Comparison of ENCODE assay signal across 13 cellular contexts in the genomic region with DNA sequence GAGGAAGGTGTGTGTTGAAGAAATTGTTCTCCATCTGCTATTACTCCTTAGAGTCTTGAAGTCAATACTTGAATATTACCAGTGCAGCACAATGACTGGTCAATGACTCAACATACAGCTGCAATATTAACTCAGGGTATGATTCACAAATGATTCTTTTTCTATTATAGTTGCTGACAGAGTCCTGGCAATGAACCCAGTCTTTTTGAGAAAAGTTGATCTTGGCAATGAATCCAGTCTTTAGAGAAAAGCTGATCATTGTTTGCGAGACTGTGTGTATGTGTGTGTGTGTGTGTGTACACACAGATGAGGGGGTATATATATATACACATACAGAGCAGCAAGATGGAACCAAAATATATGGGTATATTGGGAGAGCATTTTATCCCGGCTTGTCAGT.
DNase-seq lines count a peak whose midpoint lies in the region; ATAC-seq and TF ChIP-seq lines count a peak whose summit lies in the region.
"Had no signal": no experiment of that assay in that cellular context is flagged by ENCODE, and none has a peak within 500 bp of the region (broad histone marks: within the 10 kb centered on the region; RNA-seq: fewer than 3 reads in every experiment).

No MANE protein-coding gene starts in this region.

- H3K4me3 ChIP-seq in epithelial cell of esophagus (ENCODE audit: low read length) = no peak overlapping the region
- H3K4me3 ChIP-seq: vagina had no signal

- POLR2A ChIA-PET in activated CD4-positive, alpha-beta T cell treated with anti-CD3 and anti-CD28 coated beads for 36 hours (lab: Charles Lee) = no interaction called here

- H3K36me3 Mint-ChIP-seq in nephron (ENCODE audit: low read depth) (peaks cover 7% of the 10 kb centered on the region), progenitor cell of endocrine pancreas (ENCODE audit: insufficient read depth) (no peaks in the 10 kb centered on the region)
- H3K36me3 Mint-ChIP-seq in activated naive CD8-positive, alpha-beta T cell treated with anti-CD3 and anti-CD28 coated beads, Interleukin-2, amount 50 U/mL, for 24 hours (ENCODE audit: low read depth) = no peaks in the 10 kb centered on the region
- no peaks in the 10 kb centered on the region for H3K36me3 Mint-ChIP-seq in activated CD4-positive, alpha-beta T cell treated with anti-CD3 and anti-CD28 coated beads for 36 hours (ENCODE audit: low read depth)

- H3K9me3 Mint-ChIP-seq in nephron (no peaks in the 10 kb centered on the region), progenitor cell of endocrine pancreas (ENCODE audit: low read depth) (no peaks in the 10 kb centered on the region)
- peaks cover 19% of the 10 kb centered on the region for H3K9me3 Mint-ChIP-seq in activated naive CD8-positive, alpha-beta T cell treated with anti-CD3 and anti-CD28 coated beads, Interleukin-2, amount 50 U/mL, for 24 hours
- H3K9me3 Mint-ChIP-seq in activated CD4-positive, alpha-beta T cell treated with anti-CD3 and anti-CD28 coated beads for 36 hours (ENCODE audit: low read depth) = peaks cover 2% of the 10 kb centered on the region

- H3K4me3 Mint-ChIP-seq in nephron (no peak overlapping the region), progenitor cell of endocrine pancreas (ENCODE audit: low read depth) (no peak overlapping the region)
- H3K4me3 Mint-ChIP-seq in activated naive CD8-positive, alpha-beta T cell treated with anti-CD3 and anti-CD28 coated beads, Interleukin-2, amount 50 U/mL, for 24 hours = no peak overlapping the region
- no peak overlapping the region for H3K4me3 Mint-ChIP-seq in activated CD4-positive, alpha-beta T cell treated with anti-CD3 and anti-CD28 coated beads for 36 hours

- H3K27ac Mint-ChIP-seq in nephron (peak overlapping the region; percentile 53 to 63 (median 55)), progenitor cell of endocrine pancreas (no peak overlapping the region)
- H3K27ac Mint-ChIP-seq in activated naive CD8-positive, alpha-beta T cell treated with anti-CD3 and anti-CD28 coated beads, Interleukin-2, amount 50 U/mL, for 24 hours = no peak overlapping the region
- H3K27ac Mint-ChIP-seq in activated CD4-positive, alpha-beta T cell treated with anti-CD3 and anti-CD28 coated beads for 36 hours = no peak overlapping the region

- CTCF ChIA-PET in activated CD4-positive, alpha-beta T cell treated with anti-CD3 and anti-CD28 coated beads for 36 hours (lab: Charles Lee) = no interaction called here

- TF ChIP-seq CTCF in epithelial cell of esophagus (IDR thresholded peaks at IDR 0.05; ENCODE audit: insufficient read depth, low read depth, low read length, missing control alignments) (no peak), nephron (IDR thresholded peaks at IDR 0.05; ENCODE audit: unreplicated experiment in 3 of 3) (no peak), progenitor cell of endocrine pancreas (IDR thresholded peaks at IDR 0.05; ENCODE audit: unreplicated experiment) (no peak)

- H3K27me3 Mint-ChIP-seq in nephron (ENCODE audit: low read depth) (no peaks in the 10 kb centered on the region), progenitor cell of endocrine pancreas (no peaks in the 10 kb centered on the region)
- H3K27me3 Mint-ChIP-seq in activated naive CD8-positive, alpha-beta T cell treated with anti-CD3 and anti-CD28 coated beads, Interleukin-2, amount 50 U/mL, for 24 hours = no peaks in the 10 kb centered on the region
- H3K27me3 Mint-ChIP-seq in activated CD4-positive, alpha-beta T cell treated with anti-CD3 and anti-CD28 coated beads for 36 hours = no peaks in the 10 kb centered on the region

- intact Hi-C loops in activated CD4-positive, alpha-beta T cell treated with anti-CD3 and anti-CD28 coated beads for 36 hours (cut with DNase I, micrococcal nuclease) = no loop called here

- H3K4me1 Mint-ChIP-seq in nephron (peaks cover 34% of the 10 kb centered on the region), progenitor cell of endocrine pancreas (ENCODE audit: low read depth) (peaks cover 4% of the 10 kb centered on the region)
- H3K4me1 Mint-ChIP-seq in activated naive CD8-positive, alpha-beta T cell treated with anti-CD3 and anti-CD28 coated beads, Interleukin-2, amount 50 U/mL, for 24 hours = no peaks in the 10 kb centered on the region
- H3K4me1 Mint-ChIP-seq in activated CD4-positive, alpha-beta T cell treated with anti-CD3 and anti-CD28 coated beads for 36 hours = no peaks in the 10 kb centered on the region

- DNase-seq in GM04503 (ENCODE audit: low read depth) = peak; percentile 91
- DNase-seq in RKO (ENCODE audit: low spot score) = peak; percentile 88
- peak; percentile 95 for DNase-seq in epithelial cell of esophagus (ENCODE audit: low read depth)
- no peak for DNase-seq in progenitor cell of endocrine pancreas (ENCODE audit: low spot score, unreplicated experiment)
- DNase-seq in UCSD-AML1 (lab: John Stamatoyannopoulos, UW; ENCODE audit: unreplicated experiment) = no peak
- no peak for DNase-seq in activated naive CD8-positive, alpha-beta T cell treated with anti-CD3 and anti-CD28 coated beads, Interleukin-2, amount 50 U/mL, for 24 hours
- DNase-seq in activated CD4-positive, alpha-beta T cell treated with anti-CD3 and anti-CD28 coated beads for 36 hours = no peak
- DNase-seq: activated T-cell treated with anti-CD3 and anti-CD28 coated beads for 4 hours, anterior cingulate cortex, NCI-H1694 treated with DMSO at 0.1 percent for 48 hours, right cardiac atrium had no signal

- no peak for ATAC-seq in activated naive CD8-positive, alpha-beta T cell treated with anti-CD3 and anti-CD28 coated beads, Interleukin-2, amount 50 U/mL, for 24 hours
- ATAC-seq in activated CD4-positive, alpha-beta T cell treated with anti-CD3 and anti-CD28 coated beads for 36 hours = no peak
- ATAC-seq: right cardiac atrium had no signal

Comparison
In these comparisons a context has a peak if more than half of its experiments do, and no peak if none do; other contexts are left out.
1. DNase-seq: peak in GM04503 (single experiment), RKO (single experiment) and epithelial cell of esophagus (single experiment); none in progenitor cell of endocrine pancreas (single experiment), UCSD-AML1 (single experiment), activated naive CD8-positive, alpha-beta T cell treated with anti-CD3 and anti-CD28 coated beads, Interleukin-2, amount 50 U/mL, for 24 hours (single experiment) and activated CD4-positive, alpha-beta T cell treated with anti-CD3 and anti-CD28 coated beads for 36 hours (single experiment).
2. H3K27ac Mint-ChIP-seq: peak in nephron (3 of 3); none in progenitor cell of endocrine pancreas (single experiment), activated naive CD8-positive, alpha-beta T cell treated with anti-CD3 and anti-CD28 coated beads, Interleukin-2, amount 50 U/mL, for 24 hours (single experiment) and activated CD4-positive, alpha-beta T cell treated with anti-CD3 and anti-CD28 coated beads for 36 hours (single experiment).